Comparison of ENCODE assay signal across 1 cellular context in genomic region chr1:30919025-30919881, GRCh38.
TF ChIP-seq lines count a peak whose summit lies in the region.

No MANE protein-coding gene starts in this region.

TF ChIP-seq in HepG2, 621 proteins besides CTCF, POLR2A, EP300 and RAD21:
- no peak for TF ChIP-seq PRDM10 (CRISPR knock-in tag; IDR thresholded peaks at IDR 0.05; ENCODE audit: low read depth)
- TF ChIP-seq DNMT3B (CRISPR knock-in tag; conservative IDR thresholded peaks at IDR 0.05): no peak
- no peak for TF ChIP-seq ZNF343 (CRISPR knock-in tag; IDR thresholded peaks at IDR 0.05)
- peak; percentile 100 for TF ChIP-seq MAFF (IDR thresholded peaks at IDR 0.05; ENCODE audit: low read depth, low read length)
- TF ChIP-seq TIGD3 (CRISPR knock-in tag; IDR thresholded peaks at IDR 0.05; ENCODE audit: borderline replicate concordance): no peak
- no peak for TF ChIP-seq PBX2 (CRISPR knock-in tag; IDR thresholded peaks at IDR 0.05)
- TF ChIP-seq AKNA (CRISPR knock-in tag; IDR thresholded peaks at IDR 0.05; ENCODE audit: borderline replicate concordance): no peak
- TF ChIP-seq HDAC2 (CRISPR knock-in tag; IDR thresholded peaks at IDR 0.05): no peak
- no peak for TF ChIP-seq TARDBP (CRISPR knock-in tag; IDR thresholded peaks at IDR 0.05)
- no peak for TF ChIP-seq ZFP82 (CRISPR knock-in tag; IDR thresholded peaks at IDR 0.05; ENCODE audit: borderline replicate concordance)
- no peak for TF ChIP-seq ZNF7 (CRISPR knock-in tag; IDR thresholded peaks at IDR 0.05)
- TF ChIP-seq ETV6 (CRISPR knock-in tag; conservative IDR thresholded peaks at IDR 0.05): no peak
- no peak for TF ChIP-seq MAF1 (CRISPR knock-in tag; IDR thresholded peaks at IDR 0.05; ENCODE audit: borderline replicate concordance)
- no peak for TF ChIP-seq LBX2 (CRISPR knock-in tag; IDR thresholded peaks at IDR 0.05; ENCODE audit: borderline replicate concordance)
- TF ChIP-seq CBX2 (IDR thresholded peaks at IDR 0.05; ENCODE audit: low read depth, low read length): no peak
- no peak for TF ChIP-seq CBX2 (CRISPR knock-in tag; IDR thresholded peaks at IDR 0.05; ENCODE audit: low read depth)
- no peak for TF ChIP-seq MEF2D (CRISPR knock-in tag; IDR thresholded peaks at IDR 0.05)
- TF ChIP-seq ATF7 (IDR thresholded peaks at IDR 0.05): peak; percentile 94
- TF ChIP-seq ATF7 (CRISPR knock-in tag; IDR thresholded peaks at IDR 0.05): no peak
- TF ChIP-seq NR0B2 (CRISPR knock-in tag; IDR thresholded peaks at IDR 0.05): no peak
- no peak for TF ChIP-seq ZNF597 (CRISPR knock-in tag; IDR thresholded peaks at IDR 0.05)
- TF ChIP-seq CBX1 (IDR thresholded peaks at IDR 0.05; ENCODE audit: low read depth): no peak
- TF ChIP-seq MAFK (conservative IDR thresholded peaks at IDR 0.05 in 1 of 2, IDR thresholded peaks at IDR 0.05 in 1 of 2; ENCODE audit: low read length in 2 of 2): peak; percentile 100
- TF ChIP-seq SAFB2 (CRISPR knock-in tag; IDR thresholded peaks at IDR 0.05; ENCODE audit: borderline replicate concordance, low read depth): no peak
- TF ChIP-seq ZMAT3 (CRISPR knock-in tag; conservative IDR thresholded peaks at IDR 0.05): no peak
- peak; percentile 59; the same call in 1 of the 2 replicates for TF ChIP-seq CREB1 (IDR thresholded peaks at IDR 0.05)
- no peak for TF ChIP-seq CREB1 (CRISPR knock-in tag; IDR thresholded peaks at IDR 0.05)
- TF ChIP-seq ZNF205 (CRISPR knock-in tag; IDR thresholded peaks at IDR 0.05): no peak
- peak; percentile 84 for TF ChIP-seq MAFG (CRISPR knock-in tag; IDR thresholded peaks at IDR 0.05)
- TF ChIP-seq GLI4 (CRISPR knock-in tag; IDR thresholded peaks at IDR 0.05; ENCODE audit: borderline replicate concordance): no peak
- peak; percentile 23; the same call in 1 of the 2 replicates for TF ChIP-seq RFX5 (IDR thresholded peaks at IDR 0.05; ENCODE audit: low read depth, low read length)
- no peak for TF ChIP-seq ZNF670 (CRISPR knock-in tag; IDR thresholded peaks at IDR 0.05; ENCODE audit: borderline replicate concordance)
TF ChIP-seq in HepG2: peak in this region for 6.
